In genomic region chr9:130905902-130906726, GRCh38 we compare ENCODE assay signal across 1 cellular context.
TF ChIP-seq lines count a peak whose summit lies in the region.

No MANE protein-coding gene starts in this region.

TF ChIP-seq in HepG2, 621 proteins besides CTCF, POLR2A, EP300 and RAD21:
- TF ChIP-seq ZNF687 (CRISPR knock-in tag; IDR thresholded peaks at IDR 0.05) (peak; percentile 31; the same call in 1 of the 2 replicates), HNF4A (CRISPR knock-in tag; IDR thresholded peaks at IDR 0.05) (0 out of 2 replicates have a peak, but pooled peaks have one; percentile 19), ZNF768 (CRISPR knock-in tag; IDR thresholded peaks at IDR 0.05) (peak; percentile 79; the same call in 1 of the 2 replicates), AGO1 (IDR thresholded peaks at IDR 0.05; ENCODE audit: low read depth, low read length, poor library complexity, severe bottlenecking) (no peak), SETDB1 (CRISPR knock-in tag; IDR thresholded peaks at IDR 0.05; ENCODE audit: borderline replicate concordance) (no peak), ZNF737 (CRISPR knock-in tag; IDR thresholded peaks at IDR 0.05; ENCODE audit: borderline replicate concordance) (no peak)
